33 cellular contexts compared by ENCODE assay signal in the genomic region with DNA sequence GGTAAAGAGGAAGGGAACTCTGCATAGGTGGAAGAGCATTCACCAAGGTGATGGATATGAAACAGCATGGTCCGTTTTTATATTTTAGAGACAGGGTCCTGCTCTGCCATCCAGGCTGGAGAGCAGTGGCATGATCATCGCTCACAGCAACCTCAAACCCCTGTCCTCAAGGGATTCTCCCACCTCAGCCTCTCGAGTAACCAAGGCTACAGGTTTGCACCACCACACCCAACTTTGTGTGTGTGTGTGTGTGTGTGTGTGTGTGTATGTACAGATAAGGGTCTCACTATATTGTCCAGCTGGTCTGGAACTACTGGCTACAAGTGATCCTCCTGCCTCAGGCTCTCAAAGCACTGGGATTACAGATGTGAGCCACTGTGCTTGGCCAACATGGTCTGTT.
DNase-seq lines count a peak whose midpoint lies in the region; ATAC-seq, FAIRE-seq and TF ChIP-seq lines count a peak whose summit lies in the region.
"Had no signal": no experiment of that assay in that cellular context is flagged by ENCODE, and none has a peak within 500 bp of the region (broad histone marks: within the 10 kb centered on the region; RNA-seq: fewer than 3 reads in every experiment).

No MANE protein-coding gene starts in this region.

- WGBS in GM12878 (ENCODE audit: insufficient coverage, insufficient replicate concordance, low lambda C conversion rate, missing lambda C conversion rate): 66% methylated on average over 3 of the region's 3 CpGs

- TF ChIP-seq RAD21 in GM12878 (IDR thresholded peaks at IDR 0.05; ENCODE audit: insufficient read depth, low read depth, low read length): no peak

- intact Hi-C loops in GM12878 (cut with micrococcal nuclease; ENCODE audit: unreplicated experiment): no loop called here
- intact Hi-C loops in left cardiac atrium (cut with DNase I): no loop called here

- H2AFZ ChIP-seq in GM12878 (ENCODE audit: control insufficient read depth, low read depth, low read length): no peak overlapping the region

- H3K27ac ChIP-seq in GM12878 (ENCODE audit: control insufficient read depth, insufficient read depth): no peak overlapping the region
- H3K27ac ChIP-seq: 22Rv1; A549; BLaER1; BLaER1 treated with 17β-estradiol and CSF1 and Interleukin-3, amounts not matched to agents 10 nM and 100 nM; C4-2B had no signal

- TF ChIP-seq POLR2A in GM12878 (IDR thresholded peaks at IDR 0.05; ENCODE audit: low read depth, low read length): no peak

- CTCF ChIA-PET in GM12878 (lab: Yijun Ruan, JAX): no interaction called here

- in situ Hi-C loops in GM12878 (cut with MboI): no loop called here

- H3K9me3 ChIP-seq in GM12878 (replicated peaks; ENCODE audit: control insufficient read depth, insufficient read depth, low read length): no peaks in the 10 kb centered on the region
- H3K9me3 ChIP-seq: BE2C; BLaER1; BLaER1 treated with 17β-estradiol and CSF1 and Interleukin-3, amounts not matched to agents 10 nM and 100 nM; Caco-2 had no signal

- ATAC-seq in GM12878: no peak
- no peak for ATAC-seq in left cardiac atrium
- ATAC-seq: A549; CD8-positive, alpha-beta T cell had no signal

- no peak overlapping the region for H3K9ac ChIP-seq in GM12878 (ENCODE audit: control insufficient read depth, insufficient read depth, low read length)
- H3K9ac ChIP-seq: BLaER1; BLaER1 treated with 17β-estradiol and CSF1 and Interleukin-3, amounts not matched to agents 10 nM and 100 nM had no signal

- no peak overlapping the region for H3K4me3 ChIP-seq in GM12878
- H3K4me3 ChIP-seq: A549; BLaER1; BLaER1 treated with 17β-estradiol and CSF1 and Interleukin-3, amounts not matched to agents 10 nM and 100 nM had no signal

- TF ChIP-seq EP300 in GM12878 (IDR thresholded peaks at IDR 0.05; ENCODE audit: borderline replicate concordance in 1 of 2, control insufficient read depth in 1 of 2, low read depth in 2 of 2, low read length in 2 of 2): no peak

- no peak for TF ChIP-seq CTCF in GM12878 (IDR thresholded peaks at IDR 0.05 in 2 of 3, conservative IDR thresholded peaks at IDR 0.05 in 1 of 3; ENCODE audit: control insufficient read depth in 2 of 3, extremely low read depth in 1 of 3, insufficient read depth in 1 of 3, low read depth in 3 of 3, low read length in 3 of 3)

- SMC1A ChIA-PET in GM12878 (lab: Charles Lee; ENCODE audit: uncharacterized antibody, unreplicated experiment): no interaction called here

- H4K20me1 ChIP-seq in GM12878 (ENCODE audit: control insufficient read depth, insufficient read depth): no peaks in the 10 kb centered on the region
- H4K20me1 ChIP-seq: BLaER1; BLaER1 treated with 17β-estradiol and CSF1 and Interleukin-3, amounts not matched to agents 10 nM and 100 nM had no signal

- RAD21 ChIA-PET in GM12878 (lab: Charles Lee; ENCODE audit: unreplicated experiment): no interaction called here

- H3K36me3 ChIP-seq in GM12878 (ENCODE audit: control insufficient read depth in 2 of 2, insufficient read depth in 2 of 2, low read length in 1 of 2): no peaks in the 10 kb centered on the region
- H3K36me3 ChIP-seq: BE2C; BLaER1; BLaER1 treated with 17β-estradiol and CSF1 and Interleukin-3, amounts not matched to agents 10 nM and 100 nM had no signal

- FAIRE-seq in HTR-8/SVneo (lab: Jason Lieb, UNC) (peak; percentile 60), GM12878 (lab: Jason Lieb, UNC) (no peak), urothelium cell line (lab: Jason Lieb, UNC) (peak; percentile 27)
- FAIRE-seq: A204.1, A549, D721Med had no signal

- DNase-seq in HTR-8/SVneo (ENCODE audit: insufficient read length, low spot score) (no peak), GM12878 (ENCODE audit: low read depth, low spot score) (no peak), urothelium cell line (ENCODE audit: low spot score) (no peak), left cardiac atrium (no peak), GM03348 (ENCODE audit: low spot score) (no peak), HK-2 (ENCODE audit: unreplicated experiment) (no peak)
- DNase-seq: 8988T; ACHN; AML-193; BE2C; C1 segment of cervical spinal cord; Caco-2; Calu3; CD4-positive, alpha-beta memory T cell; CD4-positive, alpha-beta T cell; CD4-positive, CD25-positive, alpha-beta regulatory T cell; CD8-positive, alpha-beta memory T cell; CD8-positive, alpha-beta T cell; COR-L47; DMS 273 treated with DMSO at 0.1 percent for 48 hours; DMS153; DMS53; DMS79; DMS79 treated with DMSO at 0.1 percent for 48 hours; DND-41; EL had no signal

- BruUV-seq in GM12878 (replicated peaks; lab: Mats Ljungman, UMichigan): no TSS peak

- H3K27me3 ChIP-seq in GM12878 (replicated peaks in 1 of 2; ENCODE audit: control insufficient read depth in 2 of 2, insufficient read depth in 2 of 2, low read length in 1 of 2): no peaks in the 10 kb centered on the region
- H3K27me3 ChIP-seq: BE2C; BLaER1; BLaER1 treated with 17β-estradiol and CSF1 and Interleukin-3, amounts not matched to agents 10 nM and 100 nM had no signal

- no peaks in the 10 kb centered on the region for H3K79me2 ChIP-seq in GM12878 (ENCODE audit: control insufficient read depth, insufficient read depth, low read length)

- POLR2A ChIA-PET in GM12878 (lab: Charles Lee): no interaction called here

- no peaks in the 10 kb centered on the region; the same call in 1 of the 2 replicates for H3K4me1 ChIP-seq in GM12878 (ENCODE audit: control insufficient read depth, insufficient read depth, low read length)
- H3K4me1 ChIP-seq: A549; BE2C; BLaER1; BLaER1 treated with 17β-estradiol and CSF1 and Interleukin-3, amounts not matched to agents 10 nM and 100 nM; Caco-2 had no signal

- H3K4me2 ChIP-seq in GM12878 (ENCODE audit: control insufficient read depth, insufficient read depth): no peak overlapping the region
- H3K4me2 ChIP-seq: A549; BLaER1; BLaER1 treated with 17β-estradiol and CSF1 and Interleukin-3, amounts not matched to agents 10 nM and 100 nM had no signal

TF ChIP-seq in GM12878, 131 proteins besides CTCF, POLR2A, EP300 and RAD21:
- TF ChIP-seq CEBPB (IDR thresholded peaks at IDR 0.05; ENCODE audit: borderline replicate concordance in 1 of 2, low read depth in 2 of 2, low read length in 2 of 2): no peak
- peak; percentile 55; the same call in 1 of the 2 replicates for TF ChIP-seq NFXL1 (IDR thresholded peaks at IDR 0.05; ENCODE audit: borderline replicate concordance)
